8 cellular contexts compared by ENCODE assay signal in genomic region chr7:727806-728460, GRCh38. TPM values are rescaled to one million over a fixed set of nuclear protein-coding genes. Genes with fewer than 3 reads are reported as not detected.
DNase-seq lines count a peak whose midpoint lies in the region; ATAC-seq, FAIRE-seq and TF ChIP-seq lines count a peak whose summit lies in the region.

No MANE protein-coding gene starts in this region.

- intact Hi-C loops in GM12878 (cut with micrococcal nuclease; ENCODE audit: unreplicated experiment): loop anchor here (2.0 kb wide), 1 partner anchor 125 kb away; no protein-coding TSS in a partner anchor
- intact Hi-C loops in uterus (cut with DNase I; ENCODE audit: low total_unique reads): loop anchor here (10.0 kb wide), 1 partner anchor 223 kb away; no protein-coding TSS in a partner anchor

- H3K79me1 ChIP-seq in mesendoderm (ENCODE audit: low read length): peaks cover 22% of the 10 kb centered on the region

- RAD21 ChIA-PET in GM12878 (lab: Charles Lee; ENCODE audit: unreplicated experiment): interaction anchor here (1.0 to 1.5 kb wide), 3 partner anchors 124 to 406 kb away, joined by 3 to 4 read pairs (median 3); partner anchors contain the start of gene GET4

- no peak overlapping the region for H4K5ac ChIP-seq in mesendoderm (ENCODE audit: low read length)

- TF ChIP-seq CTCF in HEK293 (tag by site-specific recombination; IDR thresholded peaks at IDR 0.05): no peak
- TF ChIP-seq CTCF in GM12878 (IDR thresholded peaks at IDR 0.05 in 2 of 3, conservative IDR thresholded peaks at IDR 0.05 in 1 of 3; ENCODE audit: control insufficient read depth in 2 of 3, extremely low read depth in 1 of 3, insufficient read depth in 1 of 3, low read depth in 3 of 3, low read length in 3 of 3): no peak
- TF ChIP-seq CTCF in uterus (IDR thresholded peaks at IDR 0.05): no peak

- H3K56ac ChIP-seq in mesendoderm (ENCODE audit: low read length): peak overlapping the region; percentile 94

- no peaks in the 10 kb centered on the region for H4K20me1 ChIP-seq in GM12878 (ENCODE audit: control insufficient read depth, insufficient read depth)

- 0 out of 2 replicates have a peak overlapping the region, but pooled peaks have one; percentile 9 for H3K27ac ChIP-seq in ACC112 (ENCODE audit: low read depth, low read length)
- H3K27ac ChIP-seq in HEK293 (ENCODE audit: extremely low read depth, low read depth, low read length): no peak overlapping the region
- H3K27ac ChIP-seq in GM12878 (ENCODE audit: control insufficient read depth, insufficient read depth): peak overlapping the region; percentile 51
- no peak overlapping the region for H3K27ac ChIP-seq in mesendoderm (ENCODE audit: low read depth, low read length)
- no peak overlapping the region for H3K27ac ChIP-seq in uterus

- H3K4me3 ChIP-seq in ACC112 (ENCODE audit: low read depth, low read length) (peak overlapping the region; percentile 92), HEK293 (ENCODE audit: low read depth, low read length) (peak overlapping the region; percentile 62), GM12878 (peak overlapping the region; percentile 68), mesendoderm (ENCODE audit: low read length) (peak overlapping the region; percentile 14), uterus (peak overlapping the region in 1 of 2 donors; percentile 93)

- peaks cover 20% of the 10 kb centered on the region; the same call in 1 of the 2 replicates for H3K36me3 ChIP-seq in ACC112 (ENCODE audit: insufficient read depth, low read length)
- H3K36me3 ChIP-seq in HEK293 (ENCODE audit: control insufficient read depth in 2 of 2, insufficient read depth in 1 of 2, low read length in 2 of 2): peaks cover 0 to 38% of the 10 kb centered on the region in 2 experiments; a peak in 1 of 3 replicates
- no peaks in the 10 kb centered on the region; a peak in 2 of 4 replicates for H3K36me3 ChIP-seq in GM12878 (ENCODE audit: control insufficient read depth in 2 of 2, insufficient read depth in 2 of 2, low read length in 1 of 2)
- H3K36me3 ChIP-seq in mesendoderm (ENCODE audit: control insufficient read depth, insufficient read depth, low read length): peaks cover 6% of the 10 kb centered on the region
- H3K36me3 ChIP-seq in uterus: no peaks in the 10 kb centered on the region

- FAIRE-seq in GM12878 (lab: Jason Lieb, UNC): no peak

- in situ Hi-C loops in GM12878 (cut with MboI): no loop called here

- H3K9ac ChIP-seq in GM12878 (ENCODE audit: control insufficient read depth, insufficient read depth, low read length) (peak overlapping the region; percentile 65), mesendoderm (ENCODE audit: low read length) (peak overlapping the region; percentile 52)

- H2BK5ac ChIP-seq in mesendoderm (ENCODE audit: low read length): no peak overlapping the region

- TF ChIP-seq POLR2A in GM12878 (IDR thresholded peaks at IDR 0.05; ENCODE audit: low read depth, low read length) (no peak), uterus (IDR thresholded peaks at IDR 0.05) (no peak)

- SMC1A ChIA-PET in GM12878 (lab: Charles Lee; ENCODE audit: uncharacterized antibody, unreplicated experiment): no interaction called here

- no peak overlapping the region for H3K4ac ChIP-seq in mesendoderm (ENCODE audit: low read depth, low read length)

- H2AFZ ChIP-seq in ACC112 (ENCODE audit: low read length, unreplicated experiment) (peak overlapping the region; percentile 39), GM12878 (ENCODE audit: control insufficient read depth, low read depth, low read length) (peak overlapping the region; percentile 50)

- no peaks in the 10 kb centered on the region for H3K9me3 ChIP-seq in HEK293 (ENCODE audit: control insufficient read depth, insufficient read depth, low read depth, low read length)
- peaks cover 2% of the 10 kb centered on the region; the same call in 2 of the 3 replicates for H3K9me3 ChIP-seq in GM12878 (replicated peaks; ENCODE audit: control insufficient read depth, insufficient read depth, low read length)
- no peaks in the 10 kb centered on the region for H3K9me3 ChIP-seq in uterus

- H3K18ac ChIP-seq in mesendoderm (ENCODE audit: low read length): no peak overlapping the region

- no peak overlapping the region for H4K8ac ChIP-seq in mesendoderm (ENCODE audit: low read depth, low read length)

- CTCF ChIA-PET in HEK293 (lab: Yijun Ruan, JAX) (interaction anchor here (0.7 kb wide), 1 partner anchor 406 kb away, joined by 3 read pairs; no protein-coding TSS in a partner anchor), GM12878 (lab: Yijun Ruan, JAX) (no interaction called here)

- H3K4me2 ChIP-seq in GM12878 (ENCODE audit: control insufficient read depth, insufficient read depth): peak overlapping the region; percentile 87
- peak overlapping the region; percentile 59 for H3K4me2 ChIP-seq in mesendoderm (ENCODE audit: low read length)

- H2BK15ac ChIP-seq in mesendoderm (replicated peaks; ENCODE audit: low read depth): no peak overlapping the region

- no peak overlapping the region for H3K23ac ChIP-seq in mesendoderm (ENCODE audit: low read length)

- WGBS in GM12878 (ENCODE audit: insufficient coverage, insufficient replicate concordance, low lambda C conversion rate, missing lambda C conversion rate): 43% methylated on average over 18 of the region's 21 CpGs
- WGBS in mesendoderm (ENCODE audit: extremely low coverage, insufficient coverage, low lambda C conversion rate): no CpG with 5 or more reads among the region's 21 CpGs

- POLR2A ChIA-PET in HEK293 (lab: Yijun Ruan, JAX) (interaction anchor here (0.7 kb wide), 1 partner anchor 162 kb away, joined by 3 read pairs; no protein-coding TSS in a partner anchor), GM12878 (lab: Charles Lee) (no interaction called here)

- ATAC-seq in GM12878 (no peak), GM19467 (IDR thresholded peaks at IDR 0.05; ENCODE audit: unreplicated experiment) (no peak)

- TF ChIP-seq EP300 in GM12878 (IDR thresholded peaks at IDR 0.05; ENCODE audit: borderline replicate concordance in 1 of 2, control insufficient read depth in 1 of 2, low read depth in 2 of 2, low read length in 2 of 2): no peak

- H3K4me1 ChIP-seq in ACC112 (ENCODE audit: control insufficient read depth, insufficient read depth, low read length, unreplicated experiment) (peaks cover 14% of the 10 kb centered on the region), HEK293 (ENCODE audit: control insufficient read depth, insufficient read depth, low read length) (no peaks in the 10 kb centered on the region), GM12878 (ENCODE audit: control insufficient read depth, insufficient read depth, low read length) (peaks cover 14% of the 10 kb centered on the region), mesendoderm (ENCODE audit: control insufficient read depth, low read depth, low read length) (no peaks in the 10 kb centered on the region), uterus (peaks cover 0 to 16% of the 10 kb centered on the region in 2 donors)

- BruUV-seq in GM12878 (replicated peaks; lab: Mats Ljungman, UMichigan): no TSS peak

- DNase-seq in GM12878 (ENCODE audit: low read depth, low spot score) (no peak), mesendoderm (peak; percentile 54), globus pallidus (ENCODE audit: low spot score) (no peak), HuH-7 (ENCODE audit: low spot score) (no peak), uterus (no peak)

- H2BK120ac ChIP-seq in mesendoderm (ENCODE audit: low read depth, low read length): no peak overlapping the region

- no peak for TF ChIP-seq RAD21 in GM12878 (IDR thresholded peaks at IDR 0.05; ENCODE audit: insufficient read depth, low read depth, low read length)

- H3K79me2 ChIP-seq in ACC112 (ENCODE audit: control insufficient read depth, insufficient read depth, low read length, unreplicated experiment): peaks cover 30% of the 10 kb centered on the region
- H3K79me2 ChIP-seq in GM12878 (ENCODE audit: control insufficient read depth, insufficient read depth, low read length): peaks cover 26% of the 10 kb centered on the region
- H3K79me2 ChIP-seq in mesendoderm (ENCODE audit: control insufficient read depth, insufficient read depth, low read length): peaks cover 35% of the 10 kb centered on the region

- H3K27me3 ChIP-seq in ACC112 (ENCODE audit: insufficient read depth, low read length) (no peaks in the 10 kb centered on the region), GM12878 (replicated peaks in 1 of 2; ENCODE audit: control insufficient read depth in 2 of 2, insufficient read depth in 2 of 2, low read length in 1 of 2) (no peaks in the 10 kb centered on the region), mesendoderm (ENCODE audit: insufficient read depth, low read length, poor library complexity) (no peaks in the 10 kb centered on the region), uterus (no peaks in the 10 kb centered on the region)

- H2AK5ac ChIP-seq in mesendoderm (ENCODE audit: low read length): no peak overlapping the region

RNA-seq across cellular contexts. Expression of gene PRKAR1B, which starts 0.9 kb away (rescaled TPM):
- 13.5 and 21.0 TPM in 2 replicates for total RNA-seq in GM12878 (2013; cell fraction: nucleolus; rRNA removed)
- 22.2 and 22.3 TPM in 2 replicates for total RNA-seq in GM12878 (2014; rRNA removed)
- total RNA-seq in GM12878 (2014; rRNA removed; fragmentation: Illumina TruSeq; extraction: Trizol): 11.4 and 15.5 TPM in 2 replicates
- total RNA-seq in GM12878 (2021): 31.8 and 41.2 TPM in 2 replicates
- polyA plus RNA-seq in GM12878 (2011; ENCODE audit: low read depth): 4.8 TPM
- polyA plus RNA-seq in GM12878 (2011; rRNA removed): 11.9 and 16.3 TPM in 2 replicates
- polyA plus RNA-seq in GM12878 (2011; cell fraction: cytosol; rRNA removed): 21.8 and 29.6 TPM in 2 replicates
- 14.7 and 22.0 TPM in 2 replicates for polyA plus RNA-seq in GM12878 (2011; cell fraction: nucleus; rRNA removed)
- 16.4 and 19.8 TPM in 2 replicates for polyA plus RNA-seq in GM12878 (2012)
- 4.1 and 11.6 TPM in 2 replicates for polyA plus RNA-seq in GM12878 (2014; fragmentation: Illumina TruSeq; extraction: Trizol)
- polyA plus RNA-seq in GM12878 (2014; fragmentation: Nextera tagmentation; extraction: Ambion mirVana): 1 to 10 TPM; 1.4 to 3.9 TPM
- polyA plus RNA-seq in GM12878 (2014; rRNA removed): 29.1 and 30.9 TPM in 2 replicates
- 10 to 100 TPM; 44.9 to 45.6 TPM for polyA plus RNA-seq in GM12878 (2016; fragmentation: Nextera tagmentation; extraction: Ambion mirVana)
- 31.2 and 36.1 TPM in 2 replicates for polyA minus RNA-seq in GM12878 (2011; rRNA and poly(A)+ RNA removed)
- 9.5 and 15.7 TPM in 2 replicates for polyA minus RNA-seq in GM12878 (2011; cell fraction: cytosol; rRNA and poly(A)+ RNA removed)
- 8.7 and 24.2 TPM in 2 replicates for polyA minus RNA-seq in GM12878 (2011; cell fraction: nucleus; rRNA and poly(A)+ RNA removed)
- polyA plus RNA-seq in mesendoderm (2013, experiment 1 of 2): 25.9 TPM
- 26.8 TPM for polyA plus RNA-seq in mesendoderm (2013, experiment 2 of 2)
- 10 to 100 TPM in 3 of 4 donors, 1 to 10 TPM in 1; 1.0 to 45.2 (median 28.7) TPM for total RNA-seq in uterus

RNA-seq across cellular contexts. Expression of gene DNAAF5, which starts 1.4 kb away (rescaled TPM):
- 37.2 and 37.4 TPM in 2 replicates for total RNA-seq in GM12878 (2013; cell fraction: nucleolus; rRNA removed)
- 28.3 and 30.0 TPM in 2 replicates for total RNA-seq in GM12878 (2014; rRNA removed)
- 7.0 and 7.5 TPM in 2 replicates for total RNA-seq in GM12878 (2014; rRNA removed; fragmentation: Illumina TruSeq; extraction: Trizol)
- 35.6 and 38.3 TPM in 2 replicates for total RNA-seq in GM12878 (2021)
- polyA plus RNA-seq in GM12878 (2011; ENCODE audit: low read depth): 10.0 TPM
- 5.0 and 10.6 TPM in 2 replicates for polyA plus RNA-seq in GM12878 (2011; rRNA removed)
- 18.5 and 20.1 TPM in 2 replicates for polyA plus RNA-seq in GM12878 (2011; cell fraction: cytosol; rRNA removed)
- polyA plus RNA-seq in GM12878 (2011; cell fraction: nucleus; rRNA removed): 33.6 and 49.8 TPM in 2 replicates
- polyA plus RNA-seq in GM12878 (2012): 13.9 and 20.0 TPM in 2 replicates
- polyA plus RNA-seq in GM12878 (2014; fragmentation: Illumina TruSeq; extraction: Trizol): 7.2 and 10.1 TPM in 2 replicates
- polyA plus RNA-seq in GM12878 (2014; fragmentation: Nextera tagmentation; extraction: Ambion mirVana): 1 to 10 TPM; 1.8 to 5.3 TPM
- polyA plus RNA-seq in GM12878 (2014; rRNA removed): 21.0 and 28.7 TPM in 2 replicates
- 1 to 10 TPM; 6.9 to 8.2 TPM for polyA plus RNA-seq in GM12878 (2016; fragmentation: Nextera tagmentation; extraction: Ambion mirVana)
- 13.0 and 28.4 TPM in 2 replicates for polyA minus RNA-seq in GM12878 (2011; rRNA and poly(A)+ RNA removed)
- 23.8 and 24.5 TPM in 2 replicates for polyA minus RNA-seq in GM12878 (2011; cell fraction: cytosol; rRNA and poly(A)+ RNA removed)
- 10.9 and 18.8 TPM in 2 replicates for polyA minus RNA-seq in GM12878 (2011; cell fraction: nucleus; rRNA and poly(A)+ RNA removed)
- 35.5 TPM for polyA plus RNA-seq in mesendoderm (2013, experiment 1 of 2)
- polyA plus RNA-seq in mesendoderm (2013, experiment 2 of 2): 35.9 TPM
- total RNA-seq in uterus: 10 to 100 TPM in 2 of 4 donors, 1 to 10 TPM in 2; 5.6 to 34.3 (median 13.3) TPM

Comparison
In these comparisons a context has a peak if more than half of its experiments do, and no peak if none do; other contexts are left out.
1. H3K27ac ChIP-seq: peak in ACC112 (single experiment) and GM12878 (single experiment); none in HEK293 (single experiment), mesendoderm (single experiment) and uterus (0 of 2).